Comparison of ENCODE assay signal across 36 cellular contexts in genomic region chr10:75950307-75950706, GRCh38.
"Had no signal": no experiment of that assay in that cellular context is flagged by ENCODE, and none has a peak within 500 bp of the region (broad histone marks: within the 10 kb centered on the region; RNA-seq: fewer than 3 reads in every experiment).

No MANE protein-coding gene starts in this region.

- ATAC-seq: activated CD4-positive, alpha-beta T cell treated with anti-CD3 and anti-CD28 coated beads for 36 hours; activated CD8-positive, alpha-beta memory T cell treated with anti-CD3 and anti-CD28 coated beads, Interleukin-2, amount 10 ng/mL, durations not matched to agents 7 days and 5 days; activated CD8-positive, alpha-beta T cell treated with anti-CD3 and anti-CD28 coated beads, Interleukin-2, amount 10 ng/mL, durations not matched to agents 7 days and 5 days; activated naive CD8-positive, alpha-beta T cell treated with anti-CD3 and anti-CD28 coated beads, Interleukin-2, amount 50 U/mL, for 24 hours; effector memory CD8-positive, alpha-beta T cell; gastroesophageal sphincter; T-helper 17 cell had no signal

- H3K4me3 ChIP-seq: adrenal gland, ascending aorta, esophagus squamous epithelium, gastroesophageal sphincter, heart right ventricle had no signal

- H3K36me3 ChIP-seq: adrenal gland, ascending aorta, brain microvascular endothelial cell, esophagus squamous epithelium, gastroesophageal sphincter, heart right ventricle had no signal

- H3K4me3 Mint-ChIP-seq: activated CD4-positive, alpha-beta memory T cell treated with anti-CD3 and anti-CD28 coated beads for 36 hours; activated CD4-positive, alpha-beta T cell treated with anti-CD3 and anti-CD28 coated beads for 36 hours; activated CD4-positive, alpha-beta T cell treated with anti-CD3 and anti-CD28 coated beads, Interleukin-2, amount 10 ng/mL, durations not matched to agents 24 days and 14 days; activated CD8-positive, alpha-beta memory T cell treated with anti-CD3 and anti-CD28 coated beads, Interleukin-2, amount 10 ng/mL, durations not matched to agents 7 days and 5 days; activated CD8-positive, alpha-beta T cell treated with anti-CD3 and anti-CD28 coated beads, Interleukin-2, amount 10 ng/mL, durations not matched to agents 7 days and 5 days; activated naive CD4-positive, alpha-beta T cell treated with anti-CD3 and anti-CD28 coated beads for 36 hours; activated naive CD4-positive, alpha-beta T cell treated with anti-CD3 and anti-CD28 coated beads, Interleukin-2, amount 50 U/mL, for 24 hours; activated naive CD8-positive, alpha-beta T cell treated with anti-CD3 and anti-CD28 coated beads for 36 hours; activated naive CD8-positive, alpha-beta T cell treated with anti-CD3 and anti-CD28 coated beads, Interleukin-2, amount 50 U/mL, for 24 hours; activated T-helper 1 cell treated with anti-CD3 and anti-CD28 coated beads, Interleukin-12 subunit alpha, Interleukin-12 subunit beta, Interleukin-2, Interleukin-4 antibody, amounts not matched to agents 30 ng/mL and 10 ng/mL and 1 ng/mL, durations not matched to agents 14 hours and 24 hours and 36 hours; effector memory CD8-positive, alpha-beta T cell; T-helper 17 cell; T-helper 2 cell treated with Interferon-gamma antibody and Interleukin-4, amounts not matched to agents 5 μg/mL and 100 μg/mL, for 36 hours had no signal

- H3K4me1 Mint-ChIP-seq: activated CD4-positive, alpha-beta T cell treated with anti-CD3 and anti-CD28 coated beads for 36 hours; activated CD4-positive, alpha-beta T cell treated with anti-CD3 and anti-CD28 coated beads, Interleukin-2, amount 10 ng/mL, durations not matched to agents 24 days and 14 days; activated CD8-positive, alpha-beta memory T cell treated with anti-CD3 and anti-CD28 coated beads, Interleukin-2, amount 10 ng/mL, durations not matched to agents 7 days and 5 days; activated naive CD4-positive, alpha-beta T cell treated with anti-CD3 and anti-CD28 coated beads, Interleukin-2, amount 50 U/mL, for 24 hours; activated naive CD8-positive, alpha-beta T cell treated with anti-CD3 and anti-CD28 coated beads for 36 hours; activated naive CD8-positive, alpha-beta T cell treated with anti-CD3 and anti-CD28 coated beads, Interleukin-2, amount 50 U/mL, for 24 hours; T-helper 17 cell had no signal

- H3K27ac ChIP-seq: adrenal gland, ascending aorta, brain microvascular endothelial cell, epithelial cell of prostate, esophagus squamous epithelium, gastroesophageal sphincter, heart right ventricle had no signal

- H3K27ac Mint-ChIP-seq: activated CD4-positive, alpha-beta memory T cell treated with anti-CD3 and anti-CD28 coated beads for 36 hours; activated CD4-positive, alpha-beta T cell treated with anti-CD3 and anti-CD28 coated beads for 36 hours; activated CD4-positive, alpha-beta T cell treated with anti-CD3 and anti-CD28 coated beads, Interleukin-2, amount 10 ng/mL, durations not matched to agents 24 days and 14 days; activated CD8-positive, alpha-beta memory T cell treated with anti-CD3 and anti-CD28 coated beads, Interleukin-2, amount 10 ng/mL, durations not matched to agents 7 days and 5 days; activated CD8-positive, alpha-beta T cell treated with anti-CD3 and anti-CD28 coated beads, Interleukin-2, amount 10 ng/mL, durations not matched to agents 7 days and 5 days; activated naive CD4-positive, alpha-beta T cell treated with anti-CD3 and anti-CD28 coated beads for 36 hours; activated naive CD4-positive, alpha-beta T cell treated with anti-CD3 and anti-CD28 coated beads, Interleukin-2, amount 50 U/mL, for 24 hours; activated naive CD8-positive, alpha-beta T cell treated with anti-CD3 and anti-CD28 coated beads for 36 hours; activated naive CD8-positive, alpha-beta T cell treated with anti-CD3 and anti-CD28 coated beads, Interleukin-2, amount 50 U/mL, for 24 hours; activated T-helper 1 cell treated with anti-CD3 and anti-CD28 coated beads, Interleukin-12 subunit alpha, Interleukin-12 subunit beta, Interleukin-2, Interleukin-4 antibody, amounts not matched to agents 30 ng/mL and 10 ng/mL and 1 ng/mL, durations not matched to agents 14 hours and 24 hours and 36 hours; activated T-helper 2 cell treated with anti-CD3 and anti-CD28 coated beads, Interferon-gamma antibody, Interleukin-2, Interleukin-4, amounts not matched to agents 10 μg/mL and 5 μg/mL and 100 μg/mL, durations not matched to agents 14 hours and 24 hours and 36 hours; effector memory CD8-positive, alpha-beta T cell; T-helper 17 cell; T-helper 2 cell treated with Interferon-gamma antibody and Interleukin-4, amounts not matched to agents 5 μg/mL and 100 μg/mL, for 36 hours had no signal

- FAIRE-seq: colon had no signal

- H3K27me3 Mint-ChIP-seq: activated CD4-positive, alpha-beta memory T cell treated with anti-CD3 and anti-CD28 coated beads for 36 hours; activated CD4-positive, alpha-beta T cell treated with anti-CD3 and anti-CD28 coated beads for 36 hours; activated CD4-positive, alpha-beta T cell treated with anti-CD3 and anti-CD28 coated beads, Interleukin-2, amount 10 ng/mL, durations not matched to agents 24 days and 14 days; activated CD8-positive, alpha-beta memory T cell treated with anti-CD3 and anti-CD28 coated beads, Interleukin-2, amount 10 ng/mL, durations not matched to agents 7 days and 5 days; activated naive CD8-positive, alpha-beta T cell treated with anti-CD3 and anti-CD28 coated beads for 36 hours; activated naive CD8-positive, alpha-beta T cell treated with anti-CD3 and anti-CD28 coated beads, Interleukin-2, amount 50 U/mL, for 24 hours; effector memory CD8-positive, alpha-beta T cell had no signal

- H3K36me3 Mint-ChIP-seq: activated CD4-positive, alpha-beta memory T cell treated with anti-CD3 and anti-CD28 coated beads for 36 hours; activated CD8-positive, alpha-beta memory T cell treated with anti-CD3 and anti-CD28 coated beads, Interleukin-2, amount 10 ng/mL, durations not matched to agents 7 days and 5 days; activated naive CD4-positive, alpha-beta T cell treated with anti-CD3 and anti-CD28 coated beads, Interleukin-2, amount 50 U/mL, for 24 hours; activated naive CD8-positive, alpha-beta T cell treated with anti-CD3 and anti-CD28 coated beads for 36 hours had no signal

- H3K9me3 ChIP-seq: adrenal gland, ascending aorta, esophagus squamous epithelium, gastroesophageal sphincter had no signal

- DNase-seq: activated CD4-positive, alpha-beta memory T cell treated with anti-CD3 and anti-CD28 coated beads for 36 hours; activated CD4-positive, alpha-beta T cell treated with anti-CD3 and anti-CD28 coated beads for 36 hours; activated CD4-positive, alpha-beta T cell treated with anti-CD3 and anti-CD28 coated beads, Interleukin-2, amount 10 ng/mL, durations not matched to agents 24 days and 14 days; activated CD4-positive, CD25-positive, alpha-beta regulatory T cell; activated CD4-positive, CD25-positive, alpha-beta regulatory T cell treated with anti-CD3 and anti-CD28 coated beads, Interleukin-2, amount 50 U/mL, for 72 hours; activated CD8-positive, alpha-beta memory T cell treated with anti-CD3 and anti-CD28 coated beads, Interleukin-2, amount 10 ng/mL, durations not matched to agents 7 days and 5 days; activated CD8-positive, alpha-beta memory T cell treated with anti-CD3 and anti-CD28 coated beads, Interleukin-2, amount 50 U/mL, for 4 hours; activated CD8-positive, alpha-beta T cell treated with anti-CD3 and anti-CD28 coated beads, Interleukin-2, amount 10 ng/mL, durations not matched to agents 7 days and 5 days; activated effector memory CD4-positive, alpha-beta T cell treated with anti-CD3 and anti-CD28 coated beads, Interleukin-2, amount 50 U/mL, for 16 hours; activated naive CD4-positive, alpha-beta T cell treated with anti-CD3 and anti-CD28 coated beads for 36 hours; activated naive CD8-positive, alpha-beta T cell treated with anti-CD3 and anti-CD28 coated beads for 36 hours; activated naive CD8-positive, alpha-beta T cell treated with anti-CD3 and anti-CD28 coated beads, Interleukin-2, amount 50 U/mL, for 24 hours; activated T-cell treated with anti-CD3 and anti-CD28 coated beads, Interleukin-2, amount 50 U/mL, for 1 hour; activated T-cell treated with anti-CD3 and anti-CD28 coated beads, Interleukin-2, amount 50 U/mL, for 48 hours; adrenal gland; amygdala; brain microvascular endothelial cell; caudate nucleus; cortex of kidney; dermis blood vessel endothelial cell; effector CD4-positive, alpha-beta T cell; effector memory CD8-positive, alpha-beta T cell; esophagus squamous epithelium; foreskin melanocyte; heart right ventricle; T-helper 1 cell; T-helper 17 cell; T1000 had no signal

- H3K27me3 ChIP-seq: adrenal gland, ascending aorta, brain microvascular endothelial cell, esophagus squamous epithelium, gastroesophageal sphincter, heart right ventricle had no signal

- H3K9me3 Mint-ChIP-seq: activated CD4-positive, alpha-beta T cell treated with anti-CD3 and anti-CD28 coated beads, Interleukin-2, amount 10 ng/mL, durations not matched to agents 24 days and 14 days; activated naive CD8-positive, alpha-beta T cell treated with anti-CD3 and anti-CD28 coated beads, Interleukin-2, amount 50 U/mL, for 24 hours; activated T-helper 1 cell treated with anti-CD3 and anti-CD28 coated beads, Interleukin-12 subunit alpha, Interleukin-12 subunit beta, Interleukin-2, Interleukin-4 antibody, amounts not matched to agents 30 ng/mL and 10 ng/mL and 1 ng/mL, durations not matched to agents 14 hours and 24 hours and 36 hours; activated T-helper 2 cell treated with anti-CD3 and anti-CD28 coated beads, Interferon-gamma antibody, Interleukin-2, Interleukin-4, amounts not matched to agents 10 μg/mL and 5 μg/mL and 100 μg/mL, durations not matched to agents 14 hours and 24 hours and 36 hours; T-helper 2 cell treated with Interferon-gamma antibody and Interleukin-4, amounts not matched to agents 5 μg/mL and 100 μg/mL, for 36 hours had no signal

- H3K4me1 ChIP-seq: adrenal gland, ascending aorta, esophagus squamous epithelium, gastroesophageal sphincter had no signal
